13 cellular contexts compared by ENCODE assay signal in genomic region chr2:238369516-238370481, GRCh38. TPM values are rescaled to one million over a fixed set of nuclear protein-coding genes. Genes with fewer than 3 reads are reported as not detected.
DNase-seq lines count a peak whose midpoint lies in the region; ATAC-seq and TF ChIP-seq lines count a peak whose summit lies in the region.
"Had no signal": no experiment of that assay in that cellular context is flagged by ENCODE, and none has a peak within 500 bp of the region (broad histone marks: within the 10 kb centered on the region; RNA-seq: fewer than 3 reads in every experiment).

No MANE protein-coding gene starts in this region.

- H4K8ac ChIP-seq in mesenchymal stem cell (ENCODE audit: low read length): peak overlapping the region; percentile 28

- H2BK120ac ChIP-seq in mesenchymal stem cell (ENCODE audit: low read depth, low read length): no peak overlapping the region

- peak; percentile 20 for DNase-seq in AG08395 (ENCODE audit: low spot score)
- DNase-seq in GM23338 (ENCODE audit: low spot score): no peak
- no peak for DNase-seq in mesenchymal stem cell
- DNase-seq in D341Med (ENCODE audit: low spot score): no peak
- no peak for DNase-seq in LoVo (ENCODE audit: low spot score)
- no peak for DNase-seq in activated CD4-positive, alpha-beta T cell treated with anti-CD3 and anti-CD28 coated beads, Interleukin-2, amount 10 ng/mL, durations not matched to agents 24 days and 14 days
- DNase-seq in immature natural killer cell: no peak
- DNase-seq: NCI-H1417 treated with DMSO at 0.1 percent for 48 hours had no signal

- no peak overlapping the region for H2AK5ac ChIP-seq in mesenchymal stem cell (ENCODE audit: low read length, severe bottlenecking)

- no peaks in the 10 kb centered on the region for H3K9me3 ChIP-seq in mesenchymal stem cell (ENCODE audit: control insufficient read depth, low read length)

- peak overlapping the region; percentile 71 for H3K9ac ChIP-seq in mesenchymal stem cell (ENCODE audit: low read length)
- H3K9ac ChIP-seq: parathyroid adenoma had no signal

- no peaks in the 10 kb centered on the region; the same call in 1 of the 2 replicates for H4K20me1 ChIP-seq in GM23338 (replicated peaks; ENCODE audit: insufficient read depth)

- TF ChIP-seq CTCF in GM23338 (conservative IDR thresholded peaks at IDR 0.05; ENCODE audit: low read depth in 2 of 2) (no peak), brain (conservative IDR thresholded peaks at IDR 0.05) (no peak)

- H3K27ac Mint-ChIP-seq in GM23338 (no peak overlapping the region), brain (peak overlapping the region; percentile 31 to 94 (median 76)), immature natural killer cell (peak overlapping the region in 1 of 6 donors; percentile 32)
- no peak overlapping the region for H3K27ac Mint-ChIP-seq in activated CD4-positive, alpha-beta T cell treated with anti-CD3 and anti-CD28 coated beads, Interleukin-2, amount 10 ng/mL, durations not matched to agents 24 days and 14 days
- H3K27ac Mint-ChIP-seq: activated T-helper 2 cell treated with anti-CD3 and anti-CD28 coated beads, Interferon-gamma antibody, Interleukin-2, Interleukin-4, amounts not matched to agents 10 μg/mL and 5 μg/mL and 100 μg/mL, durations not matched to agents 14 hours and 24 hours and 36 hours; stimulated activated naive CD8-positive, alpha-beta T cell treated with anti-CD3 and anti-CD28 coated beads, Interleukin-15, amount 100 ng/mL, for 72 hours had no signal

- no peak overlapping the region for H3K4me3 ChIP-seq in GM23338
- peak overlapping the region in 1 of 2 experiments; percentile 56 for H3K4me3 ChIP-seq in mesenchymal stem cell (ENCODE audit: insufficient read depth in 1 of 2, low read depth in 1 of 2, low read length in 2 of 2)
- H3K4me3 ChIP-seq: SK-N-MC had no signal

- H3K27me3 Mint-ChIP-seq in GM23338 (ENCODE audit: insufficient read depth, low read depth, poor library complexity): no peaks in the 10 kb centered on the region
- H3K27me3 Mint-ChIP-seq in brain: no peaks in the 10 kb centered on the region
- peaks cover 4% of the 10 kb centered on the region for H3K27me3 Mint-ChIP-seq in activated CD4-positive, alpha-beta T cell treated with anti-CD3 and anti-CD28 coated beads, Interleukin-2, amount 10 ng/mL, durations not matched to agents 24 days and 14 days
- peaks cover 2 to 3% (median 2%) of the 10 kb centered on the region in 3 donors for H3K27me3 Mint-ChIP-seq in immature natural killer cell (ENCODE audit: low read depth in 3 of 3)
- H3K27me3 Mint-ChIP-seq: stimulated activated naive CD8-positive, alpha-beta T cell treated with anti-CD3 and anti-CD28 coated beads, Interleukin-15, amount 100 ng/mL, for 72 hours had no signal

- H2BK15ac ChIP-seq in mesenchymal stem cell (ENCODE audit: low read depth, poor library complexity, severe bottlenecking): no peak overlapping the region

- H3K14ac ChIP-seq in mesenchymal stem cell (ENCODE audit: low read length in 2 of 2): peak overlapping the region in 1 of 2 experiments; percentile 36

- H3K4me3 Mint-ChIP-seq in GM23338: no peak overlapping the region
- H3K4me3 Mint-ChIP-seq in brain: peak overlapping the region in 2 of 5 experiments; percentile 8 to 66
- no peak overlapping the region for H3K4me3 Mint-ChIP-seq in activated CD4-positive, alpha-beta T cell treated with anti-CD3 and anti-CD28 coated beads, Interleukin-2, amount 10 ng/mL, durations not matched to agents 24 days and 14 days
- H3K4me3 Mint-ChIP-seq in immature natural killer cell: no peak overlapping the region

- H3K4me1 Mint-ChIP-seq in GM23338 (no peaks in the 10 kb centered on the region), brain (peaks cover 18% of the 10 kb centered on the region), immature natural killer cell (peaks cover 7 to 10% of the 10 kb centered on the region in 2 donors)
- H3K4me1 Mint-ChIP-seq in activated CD4-positive, alpha-beta T cell treated with anti-CD3 and anti-CD28 coated beads, Interleukin-2, amount 10 ng/mL, durations not matched to agents 24 days and 14 days: peaks cover 6% of the 10 kb centered on the region

- peaks cover 5% of the 10 kb centered on the region for H3K79me1 ChIP-seq in mesenchymal stem cell (replicated peaks; ENCODE audit: low read length, poor library complexity, severe bottlenecking)

- WGBS in mesenchymal stem cell: 91% methylated on average over 16 of the region's 16 CpGs

- H4K91ac ChIP-seq in mesenchymal stem cell (ENCODE audit: low read length): no peak overlapping the region

- no peak overlapping the region for H3K23ac ChIP-seq in mesenchymal stem cell (ENCODE audit: low read length in 2 of 2)

- H3K36me3 Mint-ChIP-seq in GM23338 (ENCODE audit: low read depth): peaks cover 3% of the 10 kb centered on the region; the same call in 2 of the 3 replicates
- H3K36me3 Mint-ChIP-seq in brain: peaks cover 31% of the 10 kb centered on the region
- H3K36me3 Mint-ChIP-seq in activated CD4-positive, alpha-beta T cell treated with anti-CD3 and anti-CD28 coated beads, Interleukin-2, amount 10 ng/mL, durations not matched to agents 24 days and 14 days (ENCODE audit: low read depth): no peaks in the 10 kb centered on the region
- no peaks in the 10 kb centered on the region for H3K36me3 Mint-ChIP-seq in immature natural killer cell

- H3K27me3 ChIP-seq in GM23338 (ENCODE audit: insufficient read depth) (no peaks in the 10 kb centered on the region), mesenchymal stem cell (ENCODE audit: control insufficient read depth in 1 of 2, insufficient read depth in 1 of 2, low read length in 2 of 2) (no peaks in the 10 kb centered on the region)

- peak overlapping the region; percentile 62; the same call in 1 of the 2 replicates for H3K27ac ChIP-seq in GM23338 (ENCODE audit: low read depth)
- no peak overlapping the region for H3K27ac ChIP-seq in mesenchymal stem cell (ENCODE audit: low read length, poor library complexity, severe bottlenecking)
- H3K27ac ChIP-seq: parathyroid adenoma, SK-N-MC had no signal

- H3F3A ChIP-seq in GM23338 (replicated peaks; ENCODE audit: low read depth): no peaks in the 10 kb centered on the region

- no peak overlapping the region for H3K18ac ChIP-seq in mesenchymal stem cell (ENCODE audit: low read depth in 1 of 2, low read length in 2 of 2)

- intact Hi-C loops in activated CD4-positive, alpha-beta T cell treated with anti-CD3 and anti-CD28 coated beads, Interleukin-2, amount 10 ng/mL, durations not matched to agents 24 days and 14 days (cut with micrococcal nuclease): loop anchor here (1.0 kb wide), 1 partner anchor 94 kb away; no protein-coding TSS in a partner anchor

- no peak overlapping the region for H2BK5ac ChIP-seq in mesenchymal stem cell (ENCODE audit: low read depth, low read length, poor library complexity, severe bottlenecking)

- H3K4ac ChIP-seq in mesenchymal stem cell (ENCODE audit: low read depth in 1 of 2, low read length in 2 of 2): no peak overlapping the region

- H3K36me3 ChIP-seq in GM23338 (ENCODE audit: insufficient read depth) (no peaks in the 10 kb centered on the region), mesenchymal stem cell (ENCODE audit: control insufficient read depth in 1 of 2, insufficient read depth in 2 of 2, low read depth in 1 of 2, low read length in 2 of 2) (peaks cover 0 to 5% of the 10 kb centered on the region in 2 experiments)

- no peak overlapping the region for H2BK12ac ChIP-seq in mesenchymal stem cell (ENCODE audit: low read length in 2 of 2)

- ATAC-seq in GM23338: no peak

- no peak overlapping the region for H3K4me2 ChIP-seq in GM23338
- no peak overlapping the region for H3K4me2 ChIP-seq in mesenchymal stem cell (ENCODE audit: low read length, poor library complexity, severe bottlenecking)

- H2AFZ ChIP-seq in GM23338 (no peak overlapping the region), mesenchymal stem cell (ENCODE audit: low read depth, low read length) (no peak overlapping the region)
- H2AFZ ChIP-seq: parathyroid adenoma had no signal

- H3K9me3 Mint-ChIP-seq in GM23338 (peaks cover 3% of the 10 kb centered on the region; the same call in 2 of the 3 replicates), brain (peaks cover 0 to 14% (median 12%) of the 10 kb centered on the region in 5 experiments), immature natural killer cell (no peaks in the 10 kb centered on the region)
- H3K9me3 Mint-ChIP-seq in activated CD4-positive, alpha-beta T cell treated with anti-CD3 and anti-CD28 coated beads, Interleukin-2, amount 10 ng/mL, durations not matched to agents 24 days and 14 days: no peaks in the 10 kb centered on the region
- H3K9me3 Mint-ChIP-seq: activated T-helper 2 cell treated with anti-CD3 and anti-CD28 coated beads, Interferon-gamma antibody, Interleukin-2, Interleukin-4, amounts not matched to agents 10 μg/mL and 5 μg/mL and 100 μg/mL, durations not matched to agents 14 hours and 24 hours and 36 hours; stimulated activated naive CD8-positive, alpha-beta T cell treated with anti-CD3 and anti-CD28 coated beads, Interleukin-15, amount 100 ng/mL, for 72 hours had no signal

- no peaks in the 10 kb centered on the region for H3K4me1 ChIP-seq in GM23338 (ENCODE audit: insufficient read depth)
- peaks cover 2% of the 10 kb centered on the region for H3K4me1 ChIP-seq in mesenchymal stem cell (ENCODE audit: control insufficient read depth, insufficient read depth, low read depth, low read length)
- H3K4me1 ChIP-seq: parathyroid adenoma had no signal

- H3K79me2 ChIP-seq in GM23338 (replicated peaks; ENCODE audit: insufficient read depth): no peaks in the 10 kb centered on the region

- no peaks in the 10 kb centered on the region for H3K9me2 ChIP-seq in GM23338 (ENCODE audit: insufficient read depth)

TF ChIP-seq in GM23338, 12 proteins besides CTCF, POLR2A, EP300 and RAD21 (continues in another document):
- no peak for TF ChIP-seq POLR2AphosphoS5 (IDR thresholded peaks at IDR 0.05; ENCODE audit: low read depth)
- TF ChIP-seq ZNF114 (CRISPR knock-in tag; IDR thresholded peaks at IDR 0.05): no peak
- TF ChIP-seq STAT1 (IDR thresholded peaks at IDR 0.05; ENCODE audit: unreplicated experiment): no peak

RNA-seq across cellular contexts. Expression of gene TRAF3IP1, which starts 49.5 kb away (rescaled TPM):
- total RNA-seq in GM23338 (2014; rRNA removed; shearing (Covaris generic)): 12.2 and 12.5 TPM in 2 replicates
- polyA plus RNA-seq in GM23338 (2016; fragmentation: Nextera tagmentation; extraction: Ambion mirVana): 20.0 and 20.7 TPM in 2 replicates
- 7.9 TPM for polyA plus RNA-seq in brain (ENCODE audit: insufficient read depth, low read depth, low replicate concordance)
- polyA plus RNA-seq in mesenchymal stem cell (2013, experiment 1 of 2): 15.5 TPM
- polyA plus RNA-seq in mesenchymal stem cell (2013, experiment 2 of 2): 15.2 TPM
- 11.0 and 12.7 TPM in 2 replicates for total RNA-seq in activated CD4-positive, alpha-beta T cell treated with anti-CD3 and anti-CD28 coated beads, Interleukin-2, amount 10 ng/mL, durations not matched to agents 24 days and 14 days
- 1 to 10 TPM; 1.9 to 7.0 (median 2.2) TPM for polyA plus RNA-seq in immature natural killer cell

RNA-seq across cellular contexts. Expression of gene ASB1, which starts 56.9 kb away (rescaled TPM):
- total RNA-seq in GM23338 (2014; rRNA removed; shearing (Covaris generic)): 18.9 and 23.9 TPM in 2 replicates
- 21.5 and 23.8 TPM in 2 replicates for polyA plus RNA-seq in GM23338 (2016; fragmentation: Nextera tagmentation; extraction: Ambion mirVana)
- 25.8 TPM for polyA plus RNA-seq in brain (ENCODE audit: insufficient read depth, low read depth, low replicate concordance)
- 23.1 TPM for polyA plus RNA-seq in mesenchymal stem cell (2013, experiment 1 of 2)
- 25.2 TPM for polyA plus RNA-seq in mesenchymal stem cell (2013, experiment 2 of 2)
- 33.9 and 34.8 TPM in 2 replicates for total RNA-seq in activated CD4-positive, alpha-beta T cell treated with anti-CD3 and anti-CD28 coated beads, Interleukin-2, amount 10 ng/mL, durations not matched to agents 24 days and 14 days
- polyA plus RNA-seq in immature natural killer cell: 10 to 100 TPM; 30.3 to 53.8 (median 48.1) TPM

Comparison
In these comparisons a context has a peak if more than half of its experiments do, and no peak if none do; other contexts are left out.
1. H3K27ac Mint-ChIP-seq: peak in brain (5 of 5); none in GM23338 (single experiment) and activated CD4-positive, alpha-beta T cell treated with anti-CD3 and anti-CD28 coated beads, Interleukin-2, amount 10 ng/mL, durations not matched to agents 24 days and 14 days (single experiment).